9 cellular contexts compared by ENCODE assay signal in genomic region chr11:35288817-35289541, GRCh38.
DNase-seq lines count a peak whose midpoint lies in the region; ATAC-seq, FAIRE-seq and TF ChIP-seq lines count a peak whose summit lies in the region.
"Had no signal": no experiment of that assay in that cellular context is flagged by ENCODE, and none has a peak within 500 bp of the region (broad histone marks: within the 10 kb centered on the region; RNA-seq: fewer than 3 reads in every experiment).

No MANE protein-coding gene starts in this region.

- FAIRE-seq in small intestine (lab: Jason Lieb, UNC) = no peak

- TF ChIP-seq CTCF in AG04449 (IDR thresholded peaks at IDR 0.05; ENCODE audit: insufficient read depth, low read length, missing control alignments) = no peak

- H3K36me3 ChIP-seq in small intestine (ENCODE audit: control insufficient read depth in 2 of 2, insufficient read depth in 2 of 2, low read length in 2 of 2) = no peaks in the 10 kb centered on the region

- POLR2A ChIA-PET in AG04449 (lab: Yijun Ruan, JAX) = interaction anchor here (0.7 kb wide), 1 partner anchor 21 kb away, joined by 3 read pairs; no protein-coding TSS in a partner anchor

- H3K27ac ChIP-seq in small intestine (ENCODE audit: low read depth in 1 of 2, low read length in 1 of 2) = no peak overlapping the region

- H3K4me3 Mint-ChIP-seq in activated naive CD8-positive, alpha-beta T cell treated with anti-CD3 and anti-CD28 coated beads, Interleukin-2, amount 50 U/mL, for 24 hours = no peak overlapping the region

- DNase-seq in AG04449 (ENCODE audit: low read depth, low spot score) (peak; percentile 16), HCEC 1CT (peak; percentile 76), hepatic stellate cell (ENCODE audit: low spot score) (peak; percentile 62), NOMO-1 treated with dmso at 0.1 percent for 144 hours (lab: John Stamatoyannopoulos, UW; ENCODE audit: unreplicated experiment) (no peak), small intestine (no peak), head of caudate nucleus (no peak)
- DNase-seq in activated naive CD8-positive, alpha-beta T cell treated with anti-CD3 and anti-CD28 coated beads, Interleukin-2, amount 50 U/mL, for 24 hours = no peak
- no peak for DNase-seq in stimulated activated CD4-positive, alpha-beta T cell treated with anti-CD3 and anti-CD28 coated beads, Interleukin-1b, Interleukin-23, amount 100 ng/mL, for 48 hours
- DNase-seq: activated T-cell treated with anti-CD3 and anti-CD28 coated beads for 4 hours had no signal

- peaks cover 2% of the 10 kb centered on the region for H3K36me3 Mint-ChIP-seq in activated naive CD8-positive, alpha-beta T cell treated with anti-CD3 and anti-CD28 coated beads, Interleukin-2, amount 50 U/mL, for 24 hours (ENCODE audit: low read depth)

- WGBS in small intestine, 3 donors = 64 to 87% (median 82%) methylated on average over 5 of the region's 5 CpGs

- no peaks in the 10 kb centered on the region for H3K27me3 ChIP-seq in small intestine (ENCODE audit: control insufficient read depth in 2 of 2, insufficient read depth in 2 of 2, low read length in 2 of 2)

- CTCF ChIA-PET in AG04449 (lab: Yijun Ruan, JAX) = interaction anchor here (1.1 to 1.3 kb wide), 3 partner anchors 13 to 29 kb away, joined by 3 read pairs; no protein-coding TSS in a partner anchor

- peak overlapping the region; percentile 81 for H3K27ac Mint-ChIP-seq in activated naive CD8-positive, alpha-beta T cell treated with anti-CD3 and anti-CD28 coated beads, Interleukin-2, amount 50 U/mL, for 24 hours

- no peaks in the 10 kb centered on the region for H3K27me3 Mint-ChIP-seq in activated naive CD8-positive, alpha-beta T cell treated with anti-CD3 and anti-CD28 coated beads, Interleukin-2, amount 50 U/mL, for 24 hours

- H3K4me3 ChIP-seq in AG04449 (ENCODE audit: low read depth, low read length) (no peak overlapping the region), small intestine (ENCODE audit: low read depth in 1 of 2, low read length in 2 of 2) (no peak overlapping the region)

- intact Hi-C loops in head of caudate nucleus (cut with DNase I) = no loop called here

- H3K9me3 Mint-ChIP-seq in activated naive CD8-positive, alpha-beta T cell treated with anti-CD3 and anti-CD28 coated beads, Interleukin-2, amount 50 U/mL, for 24 hours = no peaks in the 10 kb centered on the region

- H3K4me1 Mint-ChIP-seq in activated naive CD8-positive, alpha-beta T cell treated with anti-CD3 and anti-CD28 coated beads, Interleukin-2, amount 50 U/mL, for 24 hours = peaks cover 54% of the 10 kb centered on the region

- no peaks in the 10 kb centered on the region for H3K4me1 ChIP-seq in small intestine (ENCODE audit: control insufficient read depth in 2 of 2, insufficient read depth in 1 of 2, low read depth in 1 of 2, low read length in 1 of 2)

- ATAC-seq in activated naive CD8-positive, alpha-beta T cell treated with anti-CD3 and anti-CD28 coated beads, Interleukin-2, amount 50 U/mL, for 24 hours = peak; percentile 62

- no peaks in the 10 kb centered on the region for H3K9me3 ChIP-seq in small intestine (ENCODE audit: control insufficient read depth, low read depth)

Comparison
In these comparisons a context has a peak if more than half of its experiments do, and no peak if none do; other contexts are left out.
1. DNase-seq: peak in AG04449 (single experiment), HCEC 1CT (single experiment) and hepatic stellate cell (single experiment); none in activated naive CD8-positive, alpha-beta T cell treated with anti-CD3 and anti-CD28 coated beads, Interleukin-2, amount 50 U/mL, for 24 hours (single experiment), NOMO-1 treated with dmso at 0.1 percent for 144 hours (single experiment), small intestine (single experiment), head of caudate nucleus (0 of 42) and stimulated activated CD4-positive, alpha-beta T cell treated with anti-CD3 and anti-CD28 coated beads, Interleukin-1b, Interleukin-23, amount 100 ng/mL, for 48 hours (single experiment).